ENCODE assay signal across 8 cellular contexts in genomic region chr17:75131278-75132017, GRCh38. TPM values are rescaled to one million over a fixed set of nuclear protein-coding genes. Genes with fewer than 3 reads are reported as not detected.
DNase-seq lines count a peak whose midpoint lies in the region; ATAC-seq and TF ChIP-seq lines count a peak whose summit lies in the region.

NT5C (minus strand) TSS chr17:75131742; CDS start chr17:75131707, 35 bp downstream.

- no peak for TF ChIP-seq POLR2A in testis (IDR thresholded peaks at IDR 0.05)

- peaks cover 26% of the 10 kb centered on the region for H3K4me1 ChIP-seq in testis

- peak within 1 kb of the TSS; percentile 27 for H2AFZ ChIP-seq in neural cell (ENCODE audit: low read depth, low read length)

- peaks cover 18% of the 10 kb centered on the region for H4K20me1 ChIP-seq in neural cell (ENCODE audit: insufficient read depth)

- H3K36me3 ChIP-seq in neural cell (ENCODE audit: insufficient read depth, low read length) (no peaks in the 10 kb centered on the region), testis (ENCODE audit: low read depth, missing control alignments) (no peaks in the 10 kb centered on the region)

- H3K9ac ChIP-seq in neural cell (ENCODE audit: low read length): peak within 1 kb of the TSS; percentile 78

- peak within 1 kb of the TSS; percentile 100 for H3K27ac ChIP-seq in RWPE1
- H3K27ac ChIP-seq in neural cell (ENCODE audit: low read length): peak within 1 kb of the TSS; percentile 74
- peak within 1 kb of the TSS; percentile 76 to 87 for H3K27ac ChIP-seq in testis

- TF ChIP-seq RAD21 in Ishikawa (IDR thresholded peaks at IDR 0.05; ENCODE audit: low read depth) (peak; percentile 49; the same call in 1 of the 2 replicates), neural cell (conservative IDR thresholded peaks at IDR 0.05) (peak; percentile 51)

- H3K27me3 ChIP-seq in neural cell (ENCODE audit: insufficient read depth, low read depth, low read length): no peaks in the 10 kb centered on the region
- no peaks in the 10 kb centered on the region for H3K27me3 ChIP-seq in testis

- 0 to 2% methylated on average over 14 to 58 of the region's 82 CpGs for WGBS in testis, 2 donors

- intact Hi-C loops in testis (cut with DNase I; ENCODE audit: low total_unique reads): no loop called here

- TF ChIP-seq EP300 in Ishikawa (IDR thresholded peaks at IDR 0.05; ENCODE audit: borderline replicate concordance) (no peak), neural cell (conservative IDR thresholded peaks at IDR 0.05; ENCODE audit: poor library complexity, severe bottlenecking) (peak; percentile 14)

- H3K9me2 ChIP-seq in neural cell (ENCODE audit: insufficient read depth, low read length): no peaks in the 10 kb centered on the region

- H3K79me2 ChIP-seq in neural cell (replicated peaks; ENCODE audit: insufficient read depth, low read length): no peaks in the 10 kb centered on the region

- H3K4me2 ChIP-seq in neural cell (ENCODE audit: low read length): peak within 1 kb of the TSS; percentile 78

- CTCF ChIA-PET in RWPE1 (lab: Yijun Ruan, JAX): interaction anchor here (0.5 to 5.8 kb wide), 12 partner anchors 9 to 61 kb away, joined by 3 to 61 read pairs (median 4); no protein-coding TSS in a partner anchor

- peak; percentile 78 for TF ChIP-seq CTCF in RWPE1 (conservative IDR thresholded peaks at IDR 0.05; ENCODE audit: low read depth)
- peak; percentile 66 for TF ChIP-seq CTCF in foreskin fibroblast (IDR thresholded peaks at IDR 0.05; ENCODE audit: low read depth, low read length)
- TF ChIP-seq CTCF in neural cell (IDR thresholded peaks at IDR 0.05; ENCODE audit: poor library complexity, severe bottlenecking): peak; percentile 83
- peak; percentile 50 to 65 (median 63) for TF ChIP-seq CTCF in testis (IDR thresholded peaks at IDR 0.05)

- no peaks in the 10 kb centered on the region for H3F3A ChIP-seq in neural cell (ENCODE audit: insufficient read depth, low read length, poor library complexity, severe bottlenecking)

- H3K4me3 ChIP-seq in foreskin fibroblast (ENCODE audit: low read depth in 1 of 2, low read length in 2 of 2): peak within 1 kb of the TSS; percentile 69 to 90
- H3K4me3 ChIP-seq in neural cell (ENCODE audit: low read length): peak within 1 kb of the TSS; percentile 86
- H3K4me3 ChIP-seq in testis: peak within 1 kb of the TSS; percentile 69 to 81

- POLR2A ChIA-PET in RWPE1 (lab: Yijun Ruan, JAX; ENCODE audit: low non-redundant PET): interaction anchor here (0.8 to 1.8 kb wide), 3 partner anchors 15 to 24 kb away, joined by 4 to 6 read pairs (median 5); no protein-coding TSS in a partner anchor

- H3K9me3 ChIP-seq in neural cell (ENCODE audit: low read length) (no peaks in the 10 kb centered on the region), testis (no peaks in the 10 kb centered on the region)

- peak; percentile 79 for ATAC-seq in GM21529 (IDR thresholded peaks at IDR 0.05; ENCODE audit: unreplicated experiment)

- peak; percentile 91 for DNase-seq in Daoy (ENCODE audit: low read depth)
- peak; percentile 68 for DNase-seq in RWPE1 (ENCODE audit: low spot score)
- DNase-seq in activated effector memory CD4-positive, alpha-beta T cell treated with anti-CD3 and anti-CD28 coated beads, Interleukin-2, amount 50 U/mL, for 16 hours: peak; percentile 88
- DNase-seq in foreskin fibroblast: peak; percentile 71 to 92
- peak; percentile 92 for DNase-seq in testis

TF ChIP-seq in Ishikawa, 13 proteins besides CTCF, POLR2A, EP300 and RAD21 (continues in another document):
- TF ChIP-seq NFIC (IDR thresholded peaks at IDR 0.05): 0 out of 2 replicates have a peak, but pooled peaks have one; percentile 13
- TF ChIP-seq FOXM1 (IDR thresholded peaks at IDR 0.05; ENCODE audit: borderline replicate concordance, low read depth): no peak
- TF ChIP-seq YY1 (IDR thresholded peaks at IDR 0.05; ENCODE audit: low read depth): peak; percentile 70
- no peak for TF ChIP-seq REST (IDR thresholded peaks at IDR 0.05; ENCODE audit: low read depth)
- peak; percentile 66 for TF ChIP-seq USF1 (IDR thresholded peaks at IDR 0.05)
- TF ChIP-seq MAX (IDR thresholded peaks at IDR 0.05): peak; percentile 98
- TF ChIP-seq TAF1 (IDR thresholded peaks at IDR 0.05; ENCODE audit: low read depth): 0 out of 2 replicates have a peak, but pooled peaks have one; percentile 52

TF ChIP-seq in neural cell, 6 proteins besides CTCF, POLR2A, EP300 and RAD21:
- TF ChIP-seq REST (IDR thresholded peaks at IDR 0.05; ENCODE audit: borderline replicate concordance): peak; percentile 53
- TF ChIP-seq POLR2AphosphoS5 (IDR thresholded peaks at IDR 0.05): peak; percentile 66
- no peak for TF ChIP-seq TAF1 (IDR thresholded peaks at IDR 0.05; ENCODE audit: low read depth)
- peak; percentile 92 for TF ChIP-seq MXI1 (conservative IDR thresholded peaks at IDR 0.05; ENCODE audit: poor library complexity, severe bottlenecking)
- TF ChIP-seq EZH2 (IDR thresholded peaks at IDR 0.05; ENCODE audit: borderline replicate concordance, insufficient read depth, low read length, poor library complexity, severe bottlenecking): no peak
- peak; percentile 61 for TF ChIP-seq SMC3 (conservative IDR thresholded peaks at IDR 0.05; ENCODE audit: poor library complexity)

RNA-seq across cellular contexts. Expression of gene NT5C, which starts in this region (rescaled TPM):
- total RNA-seq in Daoy (2014; rRNA removed; shearing (Covaris generic)): 86.0 and 91.8 TPM in 2 replicates
- polyA plus RNA-seq in neural cell (58.7 and 74.0 TPM in 2 replicates), testis (ENCODE audit: insufficient read depth, low read depth, low replicate concordance) (22.2 TPM)
- 13.6 and 16.1 TPM in 2 replicates for polyA minus RNA-seq in neural cell
- total RNA-seq in testis: 10 to 100 TPM; 76.5 to 83.6 TPM

Comparison
In these comparisons a context has a peak if more than half of its experiments do, and no peak if none do; other contexts are left out.
1. Peak in every context shown above with its lines: DNase-seq, ATAC-seq, H3K4me3 ChIP-seq and H3K27ac ChIP-seq.